In the genomic region with DNA sequence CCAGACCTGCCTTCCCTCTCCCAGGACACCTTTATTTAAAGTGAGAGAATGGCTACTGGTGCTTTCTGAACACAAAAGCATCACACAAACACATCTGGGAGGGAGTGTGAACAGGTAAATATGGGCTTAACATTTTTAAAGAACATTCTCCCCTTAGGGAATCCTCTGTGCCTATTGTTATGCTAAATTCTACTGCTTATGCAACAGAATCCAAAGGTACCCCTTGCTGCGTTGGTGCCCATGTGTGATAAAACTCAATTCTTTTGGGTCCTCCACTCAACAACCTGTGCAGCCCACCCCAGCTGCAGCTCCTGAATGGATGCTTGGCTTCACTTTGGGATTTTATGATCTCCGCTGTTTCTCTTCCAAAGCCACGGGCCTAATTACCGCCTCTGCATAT, we compare ENCODE assay signal across 33 cellular contexts. TPM values are rescaled to one million over a fixed set of nuclear protein-coding genes. Genes with fewer than 3 reads are reported as not detected.
"Had no signal": no experiment of that assay in that cellular context is flagged by ENCODE, and none has a peak within 500 bp of the region (broad histone marks: within the 10 kb centered on the region; RNA-seq: fewer than 3 reads in every experiment).

No MANE protein-coding gene starts in this region.

- H3K27ac Mint-ChIP-seq: activated naive CD4-positive, alpha-beta T cell treated with anti-CD3 and anti-CD28 coated beads, Interleukin-2, amount 50 U/mL, for 24 hours; activated naive CD8-positive, alpha-beta T cell treated with anti-CD3 and anti-CD28 coated beads, Interleukin-2, amount 50 U/mL, for 24 hours; activated T-helper 1 cell treated with anti-CD3 and anti-CD28 coated beads, Interleukin-12 subunit alpha, Interleukin-12 subunit beta, Interleukin-2, Interleukin-4 antibody, amounts not matched to agents 30 ng/mL and 10 ng/mL and 1 ng/mL, durations not matched to agents 14 hours and 24 hours and 36 hours; mesothelial cell of epicardium; naive B cell; type B pancreatic cell had no signal

- H3K36me3 Mint-ChIP-seq: activated naive CD4-positive, alpha-beta T cell treated with anti-CD3 and anti-CD28 coated beads, Interleukin-2, amount 50 U/mL, for 24 hours; mesothelial cell of epicardium; naive B cell; type B pancreatic cell had no signal

- ATAC-seq: activated CD4-positive, CD25-positive, alpha-beta regulatory T cell treated with anti-CD3 and anti-CD28 coated beads, Interleukin-2, amount 50 U/mL, for 24 hours; activated naive CD8-positive, alpha-beta T cell treated with anti-CD3 and anti-CD28 coated beads, Interleukin-2, amount 50 U/mL, for 24 hours; foreskin keratinocyte; heart right ventricle; left colon; pancreas; sciatic nerve; stimulated activated naive CD8-positive, alpha-beta T cell treated with anti-CD3 and anti-CD28 coated beads, Interleukin-15, Interleukin-2, amounts not matched to agents 100 U/mL and 50 U/mL, for 24 hours had no signal

- H3K9me3 ChIP-seq: esophagus muscularis mucosa, heart right ventricle, pancreas, prostate gland, uterus had no signal

- H3K4me1 ChIP-seq: esophagus muscularis mucosa, foreskin keratinocyte, pancreas, prostate gland, uterus had no signal

- H3K4me3 Mint-ChIP-seq: activated naive CD4-positive, alpha-beta T cell treated with anti-CD3 and anti-CD28 coated beads, Interleukin-2, amount 50 U/mL, for 24 hours; activated naive CD8-positive, alpha-beta T cell treated with anti-CD3 and anti-CD28 coated beads, Interleukin-2, amount 50 U/mL, for 24 hours; activated T-helper 1 cell treated with anti-CD3 and anti-CD28 coated beads, Interleukin-12 subunit alpha, Interleukin-12 subunit beta, Interleukin-2, Interleukin-4 antibody, amounts not matched to agents 30 ng/mL and 10 ng/mL and 1 ng/mL, durations not matched to agents 14 hours and 24 hours and 36 hours; mesothelial cell of epicardium; type B pancreatic cell had no signal

- H3K27me3 ChIP-seq: pancreas, uterus had no signal

- DNase-seq: activated CD4-positive, alpha-beta T cell treated with anti-CD3 and anti-CD28 coated beads for 48 hours; activated CD4-positive, alpha-beta T cell treated with anti-CD3 and anti-CD28 coated beads, Interleukin-2, amount 50 U/mL, for 48 hours; activated CD8-positive, alpha-beta memory T cell treated with anti-CD3 and anti-CD28 coated beads, Interleukin-2, amount 50 U/mL, for 4 hours; activated gamma-delta T cell; activated naive CD8-positive, alpha-beta T cell treated with anti-CD3 and anti-CD28 coated beads, Interleukin-2, amount 50 U/mL, for 24 hours; activated T-cell treated with anti-CD3 and anti-CD28 coated beads, Interleukin-2, amount 50 U/mL, for 1 hour; amygdala; caudate nucleus; foreskin keratinocyte; heart right ventricle; kidney; left colon; mammary epithelial cell; naive B cell; nucleus accumbens; pancreas; retina; stimulated activated CD4-positive, alpha-beta T cell treated with anti-CD3 and anti-CD28 coated beads, Interleukin-12 subunit alpha, Interleukin-12 subunit beta, amount 100 ng/mL, for 4 hours; stimulated activated CD4-positive, alpha-beta T cell treated with anti-CD3 and anti-CD28 coated beads, Interleukin-4, amount 100 ng/mL, for 1 hour; stimulated activated naive CD8-positive, alpha-beta T cell treated with anti-CD3 and anti-CD28 coated beads, Interleukin-15, Interleukin-2, amounts not matched to agents 100 U/mL and 50 U/mL, for 24 hours; substantia nigra; T-helper 9 cell; uterus had no signal

- H3K9me3 Mint-ChIP-seq: activated naive CD4-positive, alpha-beta T cell treated with anti-CD3 and anti-CD28 coated beads, Interleukin-2, amount 50 U/mL, for 24 hours; activated naive CD8-positive, alpha-beta T cell treated with anti-CD3 and anti-CD28 coated beads, Interleukin-2, amount 50 U/mL, for 24 hours; activated T-helper 1 cell treated with anti-CD3 and anti-CD28 coated beads, Interleukin-12 subunit alpha, Interleukin-12 subunit beta, Interleukin-2, Interleukin-4 antibody, amounts not matched to agents 30 ng/mL and 10 ng/mL and 1 ng/mL, durations not matched to agents 14 hours and 24 hours and 36 hours; mesothelial cell of epicardium; naive B cell; type B pancreatic cell had no signal

- H3K36me3 ChIP-seq: esophagus muscularis mucosa, heart right ventricle, pancreas, prostate gland, uterus had no signal

- H3K27ac ChIP-seq: esophagus muscularis mucosa, foreskin keratinocyte, heart right ventricle, pancreas, prostate gland, skin epidermis, uterus, VCaP had no signal

- H3K4me3 ChIP-seq: esophagus muscularis mucosa, heart right ventricle, pancreas, prostate gland, skin epidermis, uterus had no signal

- H3K4me1 Mint-ChIP-seq: activated naive CD4-positive, alpha-beta T cell treated with anti-CD3 and anti-CD28 coated beads, Interleukin-2, amount 50 U/mL, for 24 hours; activated naive CD8-positive, alpha-beta T cell treated with anti-CD3 and anti-CD28 coated beads, Interleukin-2, amount 50 U/mL, for 24 hours; mesothelial cell of epicardium had no signal

- H3K27me3 Mint-ChIP-seq: activated naive CD4-positive, alpha-beta T cell treated with anti-CD3 and anti-CD28 coated beads, Interleukin-2, amount 50 U/mL, for 24 hours; type B pancreatic cell had no signal

RNA-seq across cellular contexts. Expression of a gene that starts 23.8 kb away (rescaled TPM):
- total RNA-seq: foreskin keratinocyte, mammary epithelial cell had no signal
